Comparison of ENCODE assay signal across 29 cellular contexts in genomic region chr21:36902331-36902730, GRCh38.
"Had no signal": no experiment of that assay in that cellular context is flagged by ENCODE, and none has a peak within 500 bp of the region (broad histone marks: within the 10 kb centered on the region; RNA-seq: fewer than 3 reads in every experiment).

No MANE protein-coding gene starts in this region.

- H3K4me1 Mint-ChIP-seq: activated naive CD4-positive, alpha-beta T cell treated with anti-CD3 and anti-CD28 coated beads, Interleukin-2, amount 10 ng/mL, durations not matched to agents 7 days and 5 days had no signal

- H3K27ac Mint-ChIP-seq: activated CD8-positive, alpha-beta T cell treated with anti-CD3 and anti-CD28 coated beads, Interleukin-2, amount 10 ng/mL, durations not matched to agents 7 days and 5 days; activated naive CD4-positive, alpha-beta T cell treated with anti-CD3 and anti-CD28 coated beads, Interleukin-2, amount 10 ng/mL, durations not matched to agents 7 days and 5 days; activated naive CD8-positive, alpha-beta T cell; activated naive CD8-positive, alpha-beta T cell treated with anti-CD3 and anti-CD28 coated beads, Interleukin-2, amount 50 U/mL, for 24 hours; T-helper 1 cell treated with Interleukin-12 subunit alpha and Interleukin-12 subunit beta and Interleukin-4 antibody, amounts not matched to agents 30 μg/mL and 1 μg/mL, for 36 hours; T-helper 2 cell treated with Interferon-gamma antibody and Interleukin-4, amounts not matched to agents 5 μg/mL and 100 μg/mL, for 36 hours; WTC11 had no signal

- ATAC-seq: activated CD8-positive, alpha-beta T cell treated with anti-CD3 and anti-CD28 coated beads, Interleukin-2, amount 10 ng/mL, durations not matched to agents 7 days and 5 days; activated naive CD8-positive, alpha-beta T cell treated with anti-CD3 and anti-CD28 coated beads, Interleukin-2, amount 50 U/mL, for 24 hours; HepG2; Panc1 had no signal

- H3K9me3 ChIP-seq: SJSA1, SK-N-SH had no signal

- DNase-seq: activated CD4-positive, alpha-beta T cell treated with anti-CD3 and anti-CD28 coated beads for 48 hours; activated CD8-positive, alpha-beta memory T cell treated with anti-CD3 and anti-CD28 coated beads, Interleukin-2, amount 50 U/mL, for 4 hours; activated CD8-positive, alpha-beta T cell treated with anti-CD3 and anti-CD28 coated beads, Interleukin-2, amount 10 ng/mL, durations not matched to agents 7 days and 5 days; activated naive CD4-positive, alpha-beta T cell treated with anti-CD3 and anti-CD28 coated beads, Interleukin-2, amount 10 ng/mL, durations not matched to agents 7 days and 5 days; activated naive CD8-positive, alpha-beta T cell treated with anti-CD3 and anti-CD28 coated beads, Interleukin-2, amount 50 U/mL, for 24 hours; anterior cingulate cortex; central memory CD4-positive, alpha-beta T cell; MV-4-11; NCI-H1092; NCI-H1417; NCI-H146; NCI-H187; NCI-H2029 treated with DMSO at 0.1 percent for 48 hours; NCI-H2171 treated with DMSO at 0.1 percent for 48 hours; NCI-H2227 treated with DMSO at 0.1 percent for 48 hours; NCI-H446 treated with DMSO at 0.1 percent for 48 hours; NCI-H524; RPMI8226; SHP77 treated with DMSO at 0.1 percent for 48 hours; SK-N-SH had no signal

- H3K36me3 ChIP-seq: brain microvascular endothelial cell, SJSA1 had no signal

- H3K27me3 ChIP-seq: brain microvascular endothelial cell, SJSA1 had no signal

- H3K27me3 Mint-ChIP-seq: activated naive CD4-positive, alpha-beta T cell treated with anti-CD3 and anti-CD28 coated beads, Interleukin-2, amount 10 ng/mL, durations not matched to agents 7 days and 5 days; activated naive CD8-positive, alpha-beta T cell; activated naive CD8-positive, alpha-beta T cell treated with anti-CD3 and anti-CD28 coated beads, Interleukin-2, amount 50 U/mL, for 24 hours had no signal

- H3K36me3 Mint-ChIP-seq: activated naive CD4-positive, alpha-beta T cell treated with anti-CD3 and anti-CD28 coated beads, Interleukin-2, amount 10 ng/mL, durations not matched to agents 7 days and 5 days; WTC11 had no signal

- H3K4me3 ChIP-seq: SJSA1 had no signal

- H3K27ac ChIP-seq: brain microvascular endothelial cell, KMS-11, SJSA1 had no signal

- H3K4me3 Mint-ChIP-seq: activated CD8-positive, alpha-beta T cell treated with anti-CD3 and anti-CD28 coated beads, Interleukin-2, amount 10 ng/mL, durations not matched to agents 7 days and 5 days; activated naive CD4-positive, alpha-beta T cell treated with anti-CD3 and anti-CD28 coated beads, Interleukin-2, amount 10 ng/mL, durations not matched to agents 7 days and 5 days; activated naive CD8-positive, alpha-beta T cell; activated naive CD8-positive, alpha-beta T cell treated with anti-CD3 and anti-CD28 coated beads, Interleukin-2, amount 50 U/mL, for 24 hours; T-helper 1 cell treated with Interleukin-12 subunit alpha and Interleukin-12 subunit beta and Interleukin-4 antibody, amounts not matched to agents 30 μg/mL and 1 μg/mL, for 36 hours; T-helper 2 cell treated with Interferon-gamma antibody and Interleukin-4, amounts not matched to agents 5 μg/mL and 100 μg/mL, for 36 hours; WTC11 had no signal

- H3K9me3 Mint-ChIP-seq: activated naive CD4-positive, alpha-beta T cell treated with anti-CD3 and anti-CD28 coated beads, Interleukin-2, amount 10 ng/mL, durations not matched to agents 7 days and 5 days; activated naive CD8-positive, alpha-beta T cell treated with anti-CD3 and anti-CD28 coated beads, Interleukin-2, amount 50 U/mL, for 24 hours; T-helper 1 cell treated with Interleukin-12 subunit alpha and Interleukin-12 subunit beta and Interleukin-4 antibody, amounts not matched to agents 30 μg/mL and 1 μg/mL, for 36 hours; T-helper 2 cell treated with Interferon-gamma antibody and Interleukin-4, amounts not matched to agents 5 μg/mL and 100 μg/mL, for 36 hours; WTC11 had no signal
